In the genomic region with DNA sequence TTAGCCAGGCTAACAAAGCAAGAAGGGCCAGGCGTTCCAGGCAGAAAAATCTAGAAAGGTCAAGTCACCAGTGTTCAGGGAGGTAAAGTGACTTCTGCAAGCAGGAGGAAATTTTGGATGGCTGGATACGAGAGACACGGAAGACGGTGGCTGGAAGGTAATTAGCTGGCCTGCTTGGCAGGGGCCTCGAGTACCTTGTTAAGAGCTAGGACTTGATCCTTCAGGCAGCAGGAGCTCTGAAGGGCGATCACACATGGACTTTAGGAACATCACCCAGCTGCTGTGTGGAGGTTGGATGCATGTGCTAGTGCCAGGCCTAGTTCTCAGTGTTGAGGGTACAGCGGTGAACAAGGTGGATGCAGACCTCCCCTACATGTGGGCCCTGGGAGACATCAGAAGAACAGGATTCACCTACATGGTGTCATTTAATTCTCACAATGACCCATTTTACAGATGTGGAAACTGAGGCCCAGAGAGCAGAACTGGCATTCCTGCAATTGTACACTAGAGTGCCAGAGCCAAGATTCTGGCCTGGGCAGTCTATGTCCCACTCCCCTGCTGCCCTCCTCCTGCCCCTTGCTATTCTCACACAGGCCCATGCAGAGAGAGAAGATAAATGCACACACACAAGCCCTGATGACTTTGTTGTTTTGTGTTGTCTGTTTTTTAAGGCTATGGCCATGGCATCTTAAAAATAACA, we compare ENCODE assay signal across 1 cellular context.
TF ChIP-seq lines count a peak whose summit lies in the region.

No MANE protein-coding gene starts in this region.

TF ChIP-seq in K562, 482 proteins besides CTCF, POLR2A, EP300 and RAD21 (continued from another document):
- TF ChIP-seq ETV6 (IDR thresholded peaks at IDR 0.05; ENCODE audit: borderline replicate concordance in 1 of 2, low read depth in 2 of 2, low read length in 1 of 2) (no peak), ETV6 (CRISPR knock-in tag; IDR thresholded peaks at IDR 0.05; ENCODE audit: borderline replicate concordance) (no peak), SIX5 (IDR thresholded peaks at IDR 0.05; ENCODE audit: borderline replicate concordance in 1 of 2, insufficient read depth in 1 of 2, low read depth in 1 of 2, low read length in 2 of 2) (no peak), BCOR (IDR thresholded peaks at IDR 0.05) (peak; percentile 33; the same call in 1 of the 2 replicates), CBFA2T2 (conservative IDR thresholded peaks at IDR 0.05) (no peak), SMARCA5 (IDR thresholded peaks at IDR 0.05) (peak; percentile 44; the same call in 1 of the 2 replicates)
